ENCODE assay signal across 8 cellular contexts in genomic region chr10:131982185-131982756, GRCh38. TPM values are rescaled to one million over a fixed set of nuclear protein-coding genes. Genes with fewer than 3 reads are reported as not detected.
DNase-seq lines count a peak whose midpoint lies in the region; ATAC-seq, FAIRE-seq and TF ChIP-seq lines count a peak whose summit lies in the region.

No MANE protein-coding gene starts in this region.

- DNase-seq in HAP-1 (ENCODE audit: low spot score in 2 of 2) = no peak
- no peak for DNase-seq in Panc1 (ENCODE audit: low read depth, low spot score)
- no peak for DNase-seq in fibroblast of lung (ENCODE audit: low read depth in 2 of 2)
- DNase-seq in posterior cingulate gyrus = no peak
- no peak for DNase-seq in NCI-H510A (lab: John Stamatoyannopoulos, UW)
- DNase-seq in HTR-8/SVneo (ENCODE audit: insufficient read length, low spot score) = no peak

- CTCF ChIA-PET in Panc1 (lab: Charles Lee) = interaction anchor here (1.0 kb wide), 1 partner anchor 41 kb away, joined by 3 read pairs; no protein-coding TSS in a partner anchor

- POLR2A ChIA-PET in Panc1 (lab: Charles Lee) = no interaction called here

- H3K9ac ChIP-seq in fibroblast of lung (ENCODE audit: insufficient read depth, low read length) = peak overlapping the region; percentile 73
- peak overlapping the region; percentile 83 for H3K9ac ChIP-seq in skeletal muscle satellite cell (ENCODE audit: low read depth, low read length)

- no peaks in the 10 kb centered on the region for H3K36me3 ChIP-seq in HAP-1 (replicated peaks)
- no peaks in the 10 kb centered on the region for H3K36me3 ChIP-seq in Panc1 (ENCODE audit: control insufficient read depth, insufficient read depth, low read length)
- H3K36me3 ChIP-seq in fibroblast of lung (ENCODE audit: control insufficient read depth, insufficient read depth, low read length) = no peaks in the 10 kb centered on the region
- H3K36me3 ChIP-seq in skeletal muscle satellite cell (ENCODE audit: insufficient read depth, low read length) = peaks cover 6% of the 10 kb centered on the region

- H3K4me3 ChIP-seq in HAP-1 (peak overlapping the region; percentile 29), Panc1 (ENCODE audit: low read depth in 2 of 2, low read length in 2 of 2) (peak overlapping the region; percentile 52 to 79), fibroblast of lung (replicated peaks in 1 of 4; ENCODE audit: control extremely low read depth in 1 of 4, insufficient read depth in 1 of 4, low read depth in 3 of 4, low read length in 4 of 4) (peak overlapping the region; percentile 28 to 71 (median 41)), skeletal muscle satellite cell (ENCODE audit: low read length) (peak overlapping the region; percentile 74)

- H3K27me3 ChIP-seq in HAP-1 (ENCODE audit: low read depth) (no peaks in the 10 kb centered on the region), Panc1 (ENCODE audit: control insufficient read depth, insufficient read depth, low read length) (no peaks in the 10 kb centered on the region), fibroblast of lung (ENCODE audit: control insufficient read depth, insufficient read depth, low read length) (no peaks in the 10 kb centered on the region), skeletal muscle satellite cell (ENCODE audit: control insufficient read depth, insufficient read depth, low read length) (no peaks in the 10 kb centered on the region)

- H4K20me1 ChIP-seq in fibroblast of lung (ENCODE audit: control insufficient read depth, extremely low read depth, insufficient read depth, low read length) = no peaks in the 10 kb centered on the region

- H3K9me3 ChIP-seq in HAP-1 (no peaks in the 10 kb centered on the region), Panc1 (ENCODE audit: control insufficient read depth, insufficient read depth, low read depth, low read length) (no peaks in the 10 kb centered on the region), fibroblast of lung (ENCODE audit: control insufficient read depth, insufficient read depth, low read depth, low read length) (no peaks in the 10 kb centered on the region), skeletal muscle satellite cell (replicated peaks; ENCODE audit: low read length) (no peaks in the 10 kb centered on the region)

- TF ChIP-seq CTCF in Panc1 (IDR thresholded peaks at IDR 0.05) = no peak
- no peak for TF ChIP-seq CTCF in fibroblast of lung (conservative IDR thresholded peaks at IDR 0.05 in 1 of 2, IDR thresholded peaks at IDR 0.05 in 1 of 2; ENCODE audit: low read depth in 1 of 2, low read length in 2 of 2)

- in situ Hi-C loops in HAP-1 (cut with MboI; ENCODE audit: low sequenced_read_pairs) (no loop called here), Panc1 (cut with HindIII; ENCODE audit: low pct_unique_long_range_greater_than_20kb, low sequenced_read_pairs) (no loop called here)

- BruUV-seq in Panc1 (replicated peaks; lab: Mats Ljungman, UMichigan) = no TSS peak

- intact Hi-C loops in Panc1 (cut with micrococcal nuclease; ENCODE audit: unreplicated experiment) (no loop called here), posterior cingulate gyrus (cut with DNase I) (loop anchor here (5.0 kb wide), 1 partner anchor 80 kb away; the partner anchor contains the start of gene PPP2R2D)

- H3K27ac ChIP-seq in Panc1 (ENCODE audit: low read length) = peak overlapping the region; percentile 52
- peak overlapping the region; percentile 46 for H3K27ac ChIP-seq in fibroblast of lung (ENCODE audit: insufficient read depth, low read length)

- H2AFZ ChIP-seq in fibroblast of lung (ENCODE audit: low read length) = peak overlapping the region; percentile 68

- no peak for FAIRE-seq in HTR-8/SVneo (lab: Jason Lieb, UNC)

- ATAC-seq in GM18519 (IDR thresholded peaks at IDR 0.05; ENCODE audit: low FRiP score, unreplicated experiment) = peak; percentile 10
- peak; percentile 6; the same call in 1 of the 2 replicates for ATAC-seq in Panc1

- H3K4me2 ChIP-seq in fibroblast of lung (ENCODE audit: extremely low read depth, insufficient read depth, low read length) = peak overlapping the region; percentile 72
- H3K4me2 ChIP-seq in skeletal muscle satellite cell (ENCODE audit: low read length) = peak overlapping the region; percentile 91

- peaks cover 41% of the 10 kb centered on the region for H3K79me2 ChIP-seq in fibroblast of lung (ENCODE audit: control insufficient read depth, insufficient read depth, low read length)

- peaks cover 20% of the 10 kb centered on the region for H3K4me1 ChIP-seq in HAP-1
- peaks cover 22% of the 10 kb centered on the region for H3K4me1 ChIP-seq in Panc1 (ENCODE audit: control insufficient read depth, insufficient read depth, low read length)
- peaks cover 3% of the 10 kb centered on the region for H3K4me1 ChIP-seq in fibroblast of lung (ENCODE audit: control insufficient read depth, extremely low read depth, insufficient read depth, low read length)
- peaks cover 26% of the 10 kb centered on the region for H3K4me1 ChIP-seq in skeletal muscle satellite cell (ENCODE audit: control insufficient read depth, insufficient read depth, low read length)

RNA-seq across cellular contexts. Expression of gene BNIP3, which starts 0.5 kb away (rescaled TPM):
- total RNA-seq in Panc1 (2021; ENCODE audit: unreplicated experiment) (67.8 TPM), fibroblast of lung (62.4 and 66.5 TPM in 2 replicates)
- polyA plus RNA-seq in Panc1 (2012; ENCODE audit: insufficient read length) = 125 TPM
- 64.4 and 104 TPM in 2 replicates for polyA plus RNA-seq in fibroblast of lung
- polyA plus RNA-seq in fibroblast of lung (2012) = 63.8 and 103 TPM in 2 replicates
- 8.4 and 12.1 TPM in 2 replicates for polyA minus RNA-seq in fibroblast of lung (ENCODE audit: low replicate concordance)
- 239 and 396 TPM in 2 replicates for total RNA-seq in skeletal muscle satellite cell (2012; rRNA removed)
